ENCODE assay signal across 7 cellular contexts in genomic region chr10:11163990-11164805, GRCh38.
DNase-seq lines count a peak whose midpoint lies in the region; ATAC-seq and TF ChIP-seq lines count a peak whose summit lies in the region.

No MANE protein-coding gene starts in this region.

- H3K4me3 ChIP-seq in Jurkat, Clone E6-1 (ENCODE audit: low read length), result peak overlapping the region; percentile 84

- peaks cover 12% of the 10 kb centered on the region for H3K36me3 Mint-ChIP-seq in activated naive CD8-positive, alpha-beta T cell treated with anti-CD3 and anti-CD28 coated beads, Interleukin-2, amount 50 U/mL, for 24 hours (ENCODE audit: low read depth)

- H3K4me1 Mint-ChIP-seq in activated naive CD8-positive, alpha-beta T cell treated with anti-CD3 and anti-CD28 coated beads, Interleukin-2, amount 50 U/mL, for 24 hours, result peaks cover 58% of the 10 kb centered on the region

- no peak for TF ChIP-seq CTCF in omental fat pad (IDR thresholded peaks at IDR 0.05)

- no peak for DNase-seq in Jurkat, Clone E6-1 (ENCODE audit: low read depth, low spot score)
- no peak for DNase-seq in activated naive CD8-positive, alpha-beta T cell treated with anti-CD3 and anti-CD28 coated beads, Interleukin-2, amount 50 U/mL, for 24 hours
- DNase-seq in substantia nigra (lab: John Stamatoyannopoulos, UW) (peak in 22 of 49 donors; percentile 11 to 53 (median 31)), amniotic stem cell (lab: John Stamatoyannopoulos, UW) (no peak), GDM1 (lab: John Stamatoyannopoulos, UW) (no peak), omental fat pad (ENCODE audit: low spot score) (no peak)

- no peaks in the 10 kb centered on the region for H3K27me3 ChIP-seq in layer of hippocampus (ENCODE audit: control insufficient read depth, insufficient read depth, low read length)

- peak overlapping the region; percentile 96 for H3K27ac Mint-ChIP-seq in activated naive CD8-positive, alpha-beta T cell treated with anti-CD3 and anti-CD28 coated beads, Interleukin-2, amount 50 U/mL, for 24 hours

- H3K9me3 Mint-ChIP-seq in activated naive CD8-positive, alpha-beta T cell treated with anti-CD3 and anti-CD28 coated beads, Interleukin-2, amount 50 U/mL, for 24 hours, result no peaks in the 10 kb centered on the region

- H3K27ac ChIP-seq in layer of hippocampus (ENCODE audit: low read depth, low read length) (peak overlapping the region; percentile 68), substantia nigra (ENCODE audit: low read depth, low read length, poor library complexity, severe bottlenecking) (peak overlapping the region; percentile 61)

- no peak overlapping the region for H3K4me3 Mint-ChIP-seq in activated naive CD8-positive, alpha-beta T cell treated with anti-CD3 and anti-CD28 coated beads, Interleukin-2, amount 50 U/mL, for 24 hours

- H3K27me3 Mint-ChIP-seq in activated naive CD8-positive, alpha-beta T cell treated with anti-CD3 and anti-CD28 coated beads, Interleukin-2, amount 50 U/mL, for 24 hours, result no peaks in the 10 kb centered on the region

- ATAC-seq in activated naive CD8-positive, alpha-beta T cell treated with anti-CD3 and anti-CD28 coated beads, Interleukin-2, amount 50 U/mL, for 24 hours, result no peak
- ATAC-seq in omental fat pad (ENCODE audit: low FRiP score), result no peak
